In the genomic region with DNA sequence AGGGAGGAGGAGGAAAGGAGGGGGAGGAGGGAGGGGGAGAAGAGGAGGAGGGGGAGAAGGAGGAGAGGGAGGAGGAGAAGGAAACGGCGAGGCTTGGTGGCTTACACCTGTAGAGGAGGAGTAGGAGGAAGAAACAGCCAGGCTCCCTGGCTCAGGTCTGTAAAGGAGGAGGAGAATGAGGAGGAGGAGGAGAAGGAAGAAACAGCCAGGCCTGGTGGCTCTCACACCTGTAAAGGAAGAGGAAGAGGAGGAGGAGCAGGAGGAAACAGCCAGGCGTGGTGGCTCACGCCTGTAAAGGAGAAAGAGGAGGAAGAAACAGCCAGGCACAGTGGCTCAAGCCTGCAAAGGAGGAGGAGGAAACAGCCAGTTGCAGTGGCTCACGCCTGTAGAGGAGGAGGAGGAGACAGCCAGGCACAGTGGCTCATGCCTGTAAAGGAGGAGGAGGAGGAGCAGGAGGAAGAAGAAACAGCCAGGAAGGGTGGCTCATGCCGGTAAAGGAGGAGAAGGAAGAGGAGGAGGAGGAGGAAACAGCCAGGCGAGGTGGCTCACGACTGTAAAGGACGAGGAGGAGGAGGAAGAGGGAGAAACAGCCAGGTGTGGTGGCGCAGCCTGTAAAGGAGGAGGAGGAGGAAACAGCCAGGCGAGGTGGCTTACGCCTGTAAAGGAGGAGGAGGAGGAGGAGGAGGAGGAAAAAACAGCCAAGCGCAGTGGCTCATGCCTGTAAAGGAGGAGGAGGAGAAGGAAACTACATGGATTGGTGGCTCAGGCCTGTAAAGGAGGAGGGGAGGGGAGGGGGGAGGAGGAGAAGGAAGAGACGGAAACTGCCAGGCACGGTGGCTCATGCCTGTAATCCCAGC, we compare ENCODE assay signal across 8 cellular contexts. TPM values are rescaled to one million over a fixed set of nuclear protein-coding genes. Genes with fewer than 3 reads are reported as not detected.
DNase-seq lines count a peak whose midpoint lies in the region; ATAC-seq, FAIRE-seq and TF ChIP-seq lines count a peak whose summit lies in the region.

No MANE protein-coding gene starts in this region.

- H3K27me3 ChIP-seq in MG63: no peaks in the 10 kb centered on the region

- ATAC-seq in sciatic nerve: peak; percentile 97
- no peak for ATAC-seq in HG03159 (IDR thresholded peaks at IDR 0.05; ENCODE audit: unreplicated experiment)

- intact Hi-C loops in sciatic nerve (cut with DNase I): no loop called here

- peak; percentile 26; the same call in 1 of the 2 replicates for TF ChIP-seq POLR2A in H54 (IDR thresholded peaks at IDR 0.05; ENCODE audit: low read depth, low read length)

- H3K9me3 ChIP-seq in MG63: no peaks in the 10 kb centered on the region

- no peaks in the 10 kb centered on the region for H3K36me3 ChIP-seq in MG63

- FAIRE-seq in H54 (lab: Jason Lieb, UNC): no peak

- peak overlapping the region; percentile 44 for H3K4me3 ChIP-seq in MG63

- DNase-seq in ELF-1 (ENCODE audit: low read depth, low spot score) (peak; percentile 83), H54 (ENCODE audit: insufficient read length, low spot score) (no peak), MG63 (peak; percentile 80), SKM-1 treated with dmso at 0.1 percent for 144 hours (lab: John Stamatoyannopoulos, UW; ENCODE audit: unreplicated experiment) (peak; percentile 73), astrocyte of the hippocampus (ENCODE audit: low read depth, low spot score) (peak; percentile 82), hypothalamus (lab: John Stamatoyannopoulos, UW) (peak in 37 of 51 donors; percentile 5 to 78 (median 34)), sciatic nerve (ENCODE audit: low spot score) (peak; percentile 78)

RNA-seq across cellular contexts. Expression of a gene that starts 14.9 kb away (rescaled TPM):
- total RNA-seq in MG63 (2014; rRNA removed; shearing (Covaris generic); ENCODE audit: low replicate concordance): 35.9 and 66.9 TPM in 2 replicates
- total RNA-seq in sciatic nerve: 31.2 TPM

RNA-seq across cellular contexts. Expression of a gene that starts 24.2 kb away (rescaled TPM):
- 18.4 and 31.4 TPM in 2 replicates for total RNA-seq in MG63 (2014; rRNA removed; shearing (Covaris generic); ENCODE audit: low replicate concordance)
- total RNA-seq in sciatic nerve: 25.7 TPM
